ENCODE assay signal across 11 cellular contexts in the genomic region with DNA sequence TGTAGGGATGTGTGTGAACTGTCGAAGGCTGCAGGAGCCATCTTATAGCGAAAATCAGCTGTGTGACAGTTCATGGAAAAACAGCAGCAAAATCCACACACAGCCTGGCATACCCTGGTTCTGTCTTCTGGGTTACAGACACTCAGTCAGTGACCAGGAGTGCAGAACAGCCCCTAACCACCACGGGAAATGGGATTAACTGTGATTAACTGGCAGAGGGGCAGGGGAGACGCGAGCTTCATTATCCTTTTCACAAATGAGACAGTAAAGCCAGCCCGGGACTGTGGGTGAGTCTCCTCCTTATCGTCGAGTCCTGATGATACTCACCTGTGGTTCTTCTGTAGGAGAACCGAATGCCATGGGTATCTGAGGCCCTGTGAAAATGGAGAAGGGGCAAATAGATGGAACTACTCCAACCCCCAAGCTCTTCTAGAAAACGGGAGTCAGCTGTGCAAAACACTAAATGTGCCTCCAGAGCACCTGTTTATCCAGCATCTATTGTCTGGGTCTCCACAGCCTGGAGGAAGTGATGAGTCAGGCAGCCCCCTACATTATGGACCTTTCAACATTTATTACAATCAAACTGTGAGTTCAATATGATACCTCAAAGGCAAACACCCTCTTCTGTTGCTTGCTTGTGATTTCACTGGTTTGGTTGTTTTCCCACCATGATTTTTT. TPM values are rescaled to one million over a fixed set of nuclear protein-coding genes. Genes with fewer than 3 reads are reported as not detected.
DNase-seq lines count a peak whose midpoint lies in the region; ATAC-seq and TF ChIP-seq lines count a peak whose summit lies in the region.
"Had no signal": no experiment of that assay in that cellular context is flagged by ENCODE, and none has a peak within 500 bp of the region (broad histone marks: within the 10 kb centered on the region; RNA-seq: fewer than 3 reads in every experiment).

No MANE protein-coding gene starts in this region.

- no peak for TF ChIP-seq CTCF in osteoblast (IDR thresholded peaks at IDR 0.05; ENCODE audit: extremely low read depth, low read depth, low read length)

- no peaks in the 10 kb centered on the region for H3K36me3 ChIP-seq in ACC112 (ENCODE audit: insufficient read depth, low read length)
- H3K36me3 ChIP-seq in osteoblast (ENCODE audit: insufficient read depth, low read length): no peaks in the 10 kb centered on the region

- no peaks in the 10 kb centered on the region for H3K9me3 ChIP-seq in osteoblast (ENCODE audit: low read depth, low read length)

- H3K27ac ChIP-seq in ACC112 (ENCODE audit: low read depth, low read length) (peak overlapping the region; percentile 85), cingulate gyrus (ENCODE audit: low read depth, low read length) (peak overlapping the region; percentile 55), osteoblast (ENCODE audit: low read depth, low read length) (peak overlapping the region; percentile 64)

- H3K4me3 Mint-ChIP-seq in stimulated activated effector memory CD8-positive, alpha-beta T cell treated with anti-CD3 and anti-CD28 coated beads, Interleukin-12 subunit alpha, Interleukin-12 subunit beta, amount 100 ng/mL, for 72 hours: no peak overlapping the region

- no peak for DNase-seq in Jurkat, Clone E6-1 (ENCODE audit: low read depth, low spot score)
- DNase-seq in osteoblast (ENCODE audit: insufficient read length, low spot score, missing footprints) (no peak), COLO829 (ENCODE audit: low spot score) (no peak), DMS79 treated with DMSO at 0.1 percent for 48 hours (lab: John Stamatoyannopoulos, UW) (no peak)
- no peak for DNase-seq in stimulated activated effector memory CD8-positive, alpha-beta T cell treated with anti-CD3 and anti-CD28 coated beads, Interleukin-12 subunit alpha, Interleukin-12 subunit beta, amount 100 ng/mL, for 72 hours (ENCODE audit: low spot score in 2 of 2)
- DNase-seq: COR-L47; islet precursor cell; stimulated activated naive CD4-positive, alpha-beta T cell treated with Interleukin-2 at 50 U/mL for 16 hours had no signal

- H3K79me2 ChIP-seq in ACC112 (ENCODE audit: control insufficient read depth, insufficient read depth, low read length, unreplicated experiment) (no peaks in the 10 kb centered on the region), osteoblast (ENCODE audit: insufficient read depth, low read length) (no peaks in the 10 kb centered on the region)

- no peak for ATAC-seq in stimulated activated effector memory CD8-positive, alpha-beta T cell treated with anti-CD3 and anti-CD28 coated beads, Interleukin-12 subunit alpha, Interleukin-12 subunit beta, amount 100 ng/mL, for 72 hours
- no peak for ATAC-seq in GM18867 (IDR thresholded peaks at IDR 0.05; ENCODE audit: unreplicated experiment)

- H3K36me3 Mint-ChIP-seq in stimulated activated effector memory CD8-positive, alpha-beta T cell treated with anti-CD3 and anti-CD28 coated beads, Interleukin-12 subunit alpha, Interleukin-12 subunit beta, amount 100 ng/mL, for 72 hours: no peaks in the 10 kb centered on the region

- H3K4me1 ChIP-seq in ACC112 (ENCODE audit: control insufficient read depth, insufficient read depth, low read length, unreplicated experiment) (peaks cover 28% of the 10 kb centered on the region), osteoblast (ENCODE audit: insufficient read depth, low read length) (peaks cover 29% of the 10 kb centered on the region)

- no peaks in the 10 kb centered on the region for H3K4me1 Mint-ChIP-seq in stimulated activated effector memory CD8-positive, alpha-beta T cell treated with anti-CD3 and anti-CD28 coated beads, Interleukin-12 subunit alpha, Interleukin-12 subunit beta, amount 100 ng/mL, for 72 hours

- H3K9me3 Mint-ChIP-seq in stimulated activated effector memory CD8-positive, alpha-beta T cell treated with anti-CD3 and anti-CD28 coated beads, Interleukin-12 subunit alpha, Interleukin-12 subunit beta, amount 100 ng/mL, for 72 hours: no peaks in the 10 kb centered on the region

- H3K4me3 ChIP-seq in ACC112 (ENCODE audit: low read depth, low read length) (peak overlapping the region; percentile 6; the same call in 1 of the 2 replicates), osteoblast (ENCODE audit: insufficient read depth, low read length) (no peak overlapping the region)
- H3K4me3 ChIP-seq in Jurkat, Clone E6-1 (ENCODE audit: low read length): peak overlapping the region; percentile 13

- no peak overlapping the region for H3K27ac Mint-ChIP-seq in stimulated activated effector memory CD8-positive, alpha-beta T cell treated with anti-CD3 and anti-CD28 coated beads, Interleukin-12 subunit alpha, Interleukin-12 subunit beta, amount 100 ng/mL, for 72 hours

- H2AFZ ChIP-seq in ACC112 (ENCODE audit: low read length, unreplicated experiment) (peak overlapping the region; percentile 62), osteoblast (ENCODE audit: low read length) (peak overlapping the region; percentile 4)

- H4K20me1 ChIP-seq in osteoblast (ENCODE audit: insufficient read depth, low read length): no peaks in the 10 kb centered on the region

- H3K27me3 ChIP-seq in ACC112 (ENCODE audit: insufficient read depth, low read length): no peaks in the 10 kb centered on the region
- H3K27me3 ChIP-seq in osteoblast (ENCODE audit: insufficient read depth, low read length): no peaks in the 10 kb centered on the region

- no peak overlapping the region for H3K4me2 ChIP-seq in osteoblast (ENCODE audit: insufficient read depth, low read length)

RNA-seq across cellular contexts. Expression of gene LRRFIP1, which starts 9.9 kb away (rescaled TPM):
- 102 TPM for polyA plus RNA-seq in Jurkat, Clone E6-1 (2012; ENCODE audit: insufficient read depth, insufficient read length)
- total RNA-seq in osteoblast: 48.3 and 51.8 TPM in 2 replicates

RNA-seq across cellular contexts. Expression of gene RAB17, which starts 26.9 kb away (rescaled TPM):
- polyA plus RNA-seq in Jurkat, Clone E6-1 (2012; ENCODE audit: insufficient read depth, insufficient read length): not detected
- total RNA-seq in osteoblast: 0.36 TPM in 1 of 2 replicates, not detected in the other

RNA-seq across cellular contexts. Expression of gene PRLH, which starts 51.1 kb away (rescaled TPM):
- not detected for polyA plus RNA-seq in Jurkat, Clone E6-1 (2012; ENCODE audit: insufficient read depth, insufficient read length)
- not detected in 2 replicates for total RNA-seq in osteoblast
